15 cellular contexts compared by ENCODE assay signal in the genomic region with DNA sequence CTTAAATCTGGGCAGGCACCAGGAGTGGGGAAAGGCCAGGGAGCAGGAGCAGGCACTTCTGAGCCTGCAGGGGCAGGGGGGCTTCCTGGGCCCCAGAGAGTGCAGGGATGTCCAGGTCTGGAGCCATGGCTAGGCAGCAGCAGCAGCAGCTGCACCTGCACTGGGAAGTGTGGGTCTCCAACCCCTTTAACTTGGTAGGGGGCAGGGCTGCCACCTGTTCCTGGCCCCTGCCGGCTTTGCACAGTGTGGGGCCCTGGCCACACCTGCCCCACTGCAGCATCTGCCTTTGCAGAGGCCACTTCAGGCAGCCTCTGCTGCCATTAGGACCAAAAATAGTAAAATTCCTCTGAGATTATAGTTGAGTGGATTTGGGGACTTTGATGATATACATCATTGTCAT.
"Had no signal": no experiment of that assay in that cellular context is flagged by ENCODE, and none has a peak within 500 bp of the region (broad histone marks: within the 10 kb centered on the region; RNA-seq: fewer than 3 reads in every experiment).

No MANE protein-coding gene starts in this region.

- H3K9me3 ChIP-seq: body of pancreas, thyroid gland, uterus had no signal

- ATAC-seq: activated naive CD4-positive, alpha-beta T cell treated with anti-CD3 and anti-CD28 coated beads, Interleukin-2, amount 50 U/mL, for 72 hours; activated T-cell treated with anti-CD3 and anti-CD28 coated beads, Interleukin-2, amount 50 U/mL, for 4 hours; body of pancreas had no signal

- H3K27ac Mint-ChIP-seq: activated naive CD4-positive, alpha-beta T cell treated with anti-CD3 and anti-CD28 coated beads, Interleukin-2, amount 50 U/mL, for 72 hours had no signal

- H3K36me3 ChIP-seq: thyroid gland, uterus had no signal

- H3K27me3 ChIP-seq: body of pancreas, thyroid gland, uterus had no signal

- DNase-seq: activated CD4-positive, alpha-beta T cell treated with anti-CD3 and anti-CD28 coated beads, Interleukin-2, amount 50 U/mL, for 48 hours; activated CD4-positive, CD25-positive, alpha-beta regulatory T cell treated with anti-CD3 and anti-CD28 coated beads, Interleukin-2, amount 50 U/mL, for 72 hours; activated effector memory CD4-positive, alpha-beta T cell treated with anti-CD3 and anti-CD28 coated beads, Interleukin-2, amount 50 U/mL, for 16 hours; activated T-cell treated with anti-CD3 and anti-CD28 coated beads, Interleukin-2, amount 50 U/mL, for 4 hours; amniotic stem cell; body of pancreas; central memory CD4-positive, alpha-beta T cell; effector CD4-positive, alpha-beta T cell; retina; stimulated activated CD4-positive, alpha-beta T cell treated with anti-CD3 and anti-CD28 coated beads, Interleukin-15, amount 100 ng/mL, for 24 hours; stimulated activated CD4-positive, alpha-beta T cell treated with anti-CD3 and anti-CD28 coated beads, Interleukin-4, amount 100 ng/mL, for 24 hours; thyroid gland; uterus had no signal

- H3K9me3 Mint-ChIP-seq: activated T-cell treated with anti-CD3 and anti-CD28 coated beads, Interleukin-2, amount 50 U/mL, for 4 hours had no signal

- H3K4me1 ChIP-seq: thyroid gland, uterus had no signal

- H3K27ac ChIP-seq: body of pancreas, coronary artery, thyroid gland, uterus had no signal

- H3K4me3 ChIP-seq: body of pancreas, coronary artery, thyroid gland, uterus had no signal

- H3K4me3 Mint-ChIP-seq: activated T-cell treated with anti-CD3 and anti-CD28 coated beads, Interleukin-2, amount 50 U/mL, for 4 hours had no signal
